ENCODE assay signal across 1 cellular context in genomic region chr1:12745126-12745991, GRCh38.
TF ChIP-seq lines count a peak whose summit lies in the region.

No MANE protein-coding gene starts in this region.

TF ChIP-seq in K562, 482 proteins besides CTCF, POLR2A, EP300 and RAD21 (continued from another document and continues in another):
- TF ChIP-seq ARID4B (CRISPR knock-in tag; IDR thresholded peaks at IDR 0.05) (no peak), POLR2H (tag; IDR thresholded peaks at IDR 0.05; ENCODE audit: low read depth) (peak; percentile 79), TCF3 (CRISPR knock-in tag; IDR thresholded peaks at IDR 0.05) (0 out of 2 replicates have a peak, but pooled peaks have one; percentile 21), EP400 (IDR thresholded peaks at IDR 0.05) (peak; percentile 46; the same call in 1 of the 2 replicates), CBX5 (IDR thresholded peaks at IDR 0.05; ENCODE audit: borderline replicate concordance, low read depth) (no peak), YY1 (IDR thresholded peaks at IDR 0.05; ENCODE audit: borderline replicate concordance in 1 of 3, control insufficient read depth in 1 of 3, extremely low read depth in 1 of 3, insufficient read depth in 3 of 3, insufficient read length in 1 of 3, insufficient replicate concordance in 2 of 3, low read depth in 1 of 3, low read length in 2 of 3) (no peak), CGGBP1 (CRISPR knock-in tag; IDR thresholded peaks at IDR 0.05) (no peak), MLX (CRISPR knock-in tag; conservative IDR thresholded peaks at IDR 0.05) (no peak), ZFP36 (IDR thresholded peaks at IDR 0.05; ENCODE audit: low read depth, low read length, partially characterized antibody) (no peak), ZNF280A (IDR thresholded peaks at IDR 0.05; ENCODE audit: low read depth, partially characterized antibody) (no peak), ZNF449 (CRISPR knock-in tag; IDR thresholded peaks at IDR 0.05) (peak; percentile 60; the same call in 1 of the 2 replicates), ZNF561 (CRISPR knock-in tag; conservative IDR thresholded peaks at IDR 0.05) (no peak), ILK (tag; IDR thresholded peaks at IDR 0.05; ENCODE audit: borderline replicate concordance, low read depth) (no peak), XRCC4 (IDR thresholded peaks at IDR 0.05; ENCODE audit: extremely low read depth, insufficient read depth, insufficient read length) (no peak), U2AF1 (optimal IDR thresholded peaks at IDR 0.05; ENCODE audit: low read depth, low read length) (no peak), SMAD1 (IDR thresholded peaks at IDR 0.05; ENCODE audit: low read depth, low read length, partially characterized antibody) (no peak), ZBTB5 (IDR thresholded peaks at IDR 0.05) (no peak), PHB2 (IDR thresholded peaks at IDR 0.05; ENCODE audit: low read depth) (no peak), NCOA4 (IDR thresholded peaks at IDR 0.05; ENCODE audit: partially characterized antibody) (no peak), HNRNPLL (IDR thresholded peaks at IDR 0.05; ENCODE audit: low read depth, low read length, poor library complexity, severe bottlenecking) (no peak), MYBL2 (IDR thresholded peaks at IDR 0.05; ENCODE audit: low read depth) (no peak), MYBL2 (CRISPR knock-in tag; IDR thresholded peaks at IDR 0.05; ENCODE audit: borderline replicate concordance) (no peak), POLR2AphosphoS2 (IDR thresholded peaks at IDR 0.05; ENCODE audit: low read length) (no peak), THRAP3 (IDR thresholded peaks at IDR 0.05; ENCODE audit: borderline replicate concordance) (no peak), ZNF766 (CRISPR knock-in tag; conservative IDR thresholded peaks at IDR 0.05) (peak; percentile 99), TAL1 (IDR thresholded peaks at IDR 0.05) (no peak), ZNF143 (CRISPR knock-in tag; IDR thresholded peaks at IDR 0.05) (no peak), KDM5B (IDR thresholded peaks at IDR 0.05; ENCODE audit: insufficient replicate concordance, low read depth, low read length) (no peak), GATAD2A (IDR thresholded peaks at IDR 0.05) (no peak), ASH1L (IDR thresholded peaks at IDR 0.05; ENCODE audit: borderline replicate concordance, low read depth, partially characterized antibody) (no peak), SNAPC5 (CRISPR knock-in tag; IDR thresholded peaks at IDR 0.05) (no peak), LEF1 (IDR thresholded peaks at IDR 0.05) (peak; percentile 87; the same call in 1 of the 2 replicates), ELF4 (CRISPR knock-in tag; IDR thresholded peaks at IDR 0.05) (no peak), NR3C1 (CRISPR knock-in tag; IDR thresholded peaks at IDR 0.05) (no peak), MTA2 (IDR thresholded peaks at IDR 0.05; ENCODE audit: low read depth) (no peak), KLF6 (CRISPR knock-in tag; IDR thresholded peaks at IDR 0.05; ENCODE audit: borderline replicate concordance) (peak; percentile 55; the same call in 1 of the 2 replicates), ZNF436 (CRISPR knock-in tag; IDR thresholded peaks at IDR 0.05) (no peak), STAT6 (CRISPR knock-in tag; IDR thresholded peaks at IDR 0.05) (no peak), CBX2 (IDR thresholded peaks at IDR 0.05; ENCODE audit: insufficient read depth, low read length, poor library complexity, severe bottlenecking) (no peak), CREB1 (IDR thresholded peaks at IDR 0.05) (no peak), CREB1 (CRISPR knock-in tag; IDR thresholded peaks at IDR 0.05) (no peak), XRCC3 (IDR thresholded peaks at IDR 0.05) (no peak), JUND (IDR thresholded peaks at IDR 0.05; ENCODE audit: borderline replicate concordance, low read depth, low read length) (peak; percentile 76), JUND (tag; IDR thresholded peaks at IDR 0.05; ENCODE audit: borderline replicate concordance, low read depth, low read length) (peak; percentile 44; the same call in 1 of the 3 replicates), HBP1 (CRISPR knock-in tag; IDR thresholded peaks at IDR 0.05) (no peak; the same call in 1 of the 2 replicates), TARDBP (IDR thresholded peaks at IDR 0.05) (no peak; the same call in 1 of the 2 replicates), CHAMP1 (IDR thresholded peaks at IDR 0.05) (no peak), ZNF23 (CRISPR knock-in tag; IDR thresholded peaks at IDR 0.05) (no peak), ZC3H11A (IDR thresholded peaks at IDR 0.05; ENCODE audit: low read depth, low read length) (no peak), NR1H2 (CRISPR knock-in tag; IDR thresholded peaks at IDR 0.05) (no peak), ZNF586 (CRISPR knock-in tag; conservative IDR thresholded peaks at IDR 0.05) (no peak), ZNF785 (CRISPR knock-in tag; IDR thresholded peaks at IDR 0.05) (no peak)
